1 cellular context compared by ENCODE assay signal in genomic region chr1:161305872-161306519, GRCh38.
A peak's percentile ranks its signal among the peaks of the same experiment; 100 is the strongest.
TF ChIP-seq lines count a peak whose summit lies in the region.

No MANE protein-coding gene starts in this region.

TF ChIP-seq in K562, 482 proteins besides CTCF, POLR2A, EP300 and RAD21 (continued from another document and continues in another):
- TF ChIP-seq ATF1 (CRISPR knock-in tag; IDR thresholded peaks at IDR 0.05): no peak
- peak; percentile 59; the same call in 1 of the 2 replicates for TF ChIP-seq ATF1 (tag; IDR thresholded peaks at IDR 0.05)
- TF ChIP-seq FOXK1 (CRISPR knock-in tag; IDR thresholded peaks at IDR 0.05; ENCODE audit: borderline replicate concordance): no peak
- TF ChIP-seq, protein P1, sequence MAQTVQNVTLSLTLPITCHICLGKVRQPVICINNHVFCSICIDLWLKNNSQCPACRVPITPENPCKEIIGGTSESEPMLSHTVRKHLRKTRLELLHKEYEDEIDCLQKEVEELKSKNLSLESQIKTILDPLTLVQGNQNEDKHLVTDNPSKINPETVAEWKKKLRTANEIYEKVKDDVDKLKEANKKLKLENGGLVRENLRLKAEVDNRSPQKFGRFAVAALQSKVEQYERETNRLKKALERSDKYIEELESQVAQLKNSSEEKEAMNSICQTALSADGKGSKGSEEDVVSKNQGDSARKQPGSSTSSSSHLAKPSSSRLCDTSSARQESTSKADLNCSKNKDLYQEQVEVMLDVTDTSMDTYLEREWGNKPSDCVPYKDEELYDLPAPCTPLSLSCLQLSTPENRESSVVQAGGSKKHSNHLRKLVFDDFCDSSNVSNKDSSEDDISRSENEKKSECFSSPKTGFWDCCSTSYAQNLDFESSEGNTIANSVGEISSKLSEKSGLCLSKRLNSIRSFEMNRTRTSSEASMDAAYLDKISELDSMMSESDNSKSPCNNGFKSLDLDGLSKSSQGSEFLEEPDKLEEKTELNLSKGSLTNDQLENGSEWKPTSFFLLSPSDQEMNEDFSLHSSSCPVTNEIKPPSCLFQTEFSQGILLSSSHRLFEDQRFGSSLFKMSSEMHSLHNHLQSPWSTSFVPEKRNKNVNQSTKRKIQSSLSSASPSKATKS (CRISPR knock-in tag; IDR thresholded peaks at IDR 0.05): no peak
- TF ChIP-seq SAFB2 (IDR thresholded peaks at IDR 0.05; ENCODE audit: borderline replicate concordance, low read depth, low read length, severe bottlenecking): no peak
- no peak for TF ChIP-seq SRSF7 (optimal IDR thresholded peaks at IDR 0.05; ENCODE audit: low read depth, low read length)
- no peak for TF ChIP-seq HMBOX1 (IDR thresholded peaks at IDR 0.05)
- no peak for TF ChIP-seq E2F3 (CRISPR knock-in tag; IDR thresholded peaks at IDR 0.05)
- TF ChIP-seq ZNF785 (CRISPR knock-in tag; IDR thresholded peaks at IDR 0.05): no peak
- TF ChIP-seq CBX2 (IDR thresholded peaks at IDR 0.05; ENCODE audit: insufficient read depth, low read length, poor library complexity, severe bottlenecking): no peak
- no peak for TF ChIP-seq CBX1 (IDR thresholded peaks at IDR 0.05; ENCODE audit: low read depth)
- TF ChIP-seq JUN (IDR thresholded peaks at IDR 0.05; ENCODE audit: borderline replicate concordance, low read depth, low read length): no peak
- peak; percentile 55; the same call in 1 of the 2 replicates for TF ChIP-seq JUN (CRISPR knock-in tag; IDR thresholded peaks at IDR 0.05; ENCODE audit: borderline replicate concordance)
- no peak for TF ChIP-seq HNRNPK (IDR thresholded peaks at IDR 0.05; ENCODE audit: low read depth, low read length, poor library complexity, severe bottlenecking)
- no peak for TF ChIP-seq ZNF695 (CRISPR knock-in tag; IDR thresholded peaks at IDR 0.05)
- no peak for TF ChIP-seq ZNF586 (CRISPR knock-in tag; conservative IDR thresholded peaks at IDR 0.05)
- TF ChIP-seq, protein P2, sequence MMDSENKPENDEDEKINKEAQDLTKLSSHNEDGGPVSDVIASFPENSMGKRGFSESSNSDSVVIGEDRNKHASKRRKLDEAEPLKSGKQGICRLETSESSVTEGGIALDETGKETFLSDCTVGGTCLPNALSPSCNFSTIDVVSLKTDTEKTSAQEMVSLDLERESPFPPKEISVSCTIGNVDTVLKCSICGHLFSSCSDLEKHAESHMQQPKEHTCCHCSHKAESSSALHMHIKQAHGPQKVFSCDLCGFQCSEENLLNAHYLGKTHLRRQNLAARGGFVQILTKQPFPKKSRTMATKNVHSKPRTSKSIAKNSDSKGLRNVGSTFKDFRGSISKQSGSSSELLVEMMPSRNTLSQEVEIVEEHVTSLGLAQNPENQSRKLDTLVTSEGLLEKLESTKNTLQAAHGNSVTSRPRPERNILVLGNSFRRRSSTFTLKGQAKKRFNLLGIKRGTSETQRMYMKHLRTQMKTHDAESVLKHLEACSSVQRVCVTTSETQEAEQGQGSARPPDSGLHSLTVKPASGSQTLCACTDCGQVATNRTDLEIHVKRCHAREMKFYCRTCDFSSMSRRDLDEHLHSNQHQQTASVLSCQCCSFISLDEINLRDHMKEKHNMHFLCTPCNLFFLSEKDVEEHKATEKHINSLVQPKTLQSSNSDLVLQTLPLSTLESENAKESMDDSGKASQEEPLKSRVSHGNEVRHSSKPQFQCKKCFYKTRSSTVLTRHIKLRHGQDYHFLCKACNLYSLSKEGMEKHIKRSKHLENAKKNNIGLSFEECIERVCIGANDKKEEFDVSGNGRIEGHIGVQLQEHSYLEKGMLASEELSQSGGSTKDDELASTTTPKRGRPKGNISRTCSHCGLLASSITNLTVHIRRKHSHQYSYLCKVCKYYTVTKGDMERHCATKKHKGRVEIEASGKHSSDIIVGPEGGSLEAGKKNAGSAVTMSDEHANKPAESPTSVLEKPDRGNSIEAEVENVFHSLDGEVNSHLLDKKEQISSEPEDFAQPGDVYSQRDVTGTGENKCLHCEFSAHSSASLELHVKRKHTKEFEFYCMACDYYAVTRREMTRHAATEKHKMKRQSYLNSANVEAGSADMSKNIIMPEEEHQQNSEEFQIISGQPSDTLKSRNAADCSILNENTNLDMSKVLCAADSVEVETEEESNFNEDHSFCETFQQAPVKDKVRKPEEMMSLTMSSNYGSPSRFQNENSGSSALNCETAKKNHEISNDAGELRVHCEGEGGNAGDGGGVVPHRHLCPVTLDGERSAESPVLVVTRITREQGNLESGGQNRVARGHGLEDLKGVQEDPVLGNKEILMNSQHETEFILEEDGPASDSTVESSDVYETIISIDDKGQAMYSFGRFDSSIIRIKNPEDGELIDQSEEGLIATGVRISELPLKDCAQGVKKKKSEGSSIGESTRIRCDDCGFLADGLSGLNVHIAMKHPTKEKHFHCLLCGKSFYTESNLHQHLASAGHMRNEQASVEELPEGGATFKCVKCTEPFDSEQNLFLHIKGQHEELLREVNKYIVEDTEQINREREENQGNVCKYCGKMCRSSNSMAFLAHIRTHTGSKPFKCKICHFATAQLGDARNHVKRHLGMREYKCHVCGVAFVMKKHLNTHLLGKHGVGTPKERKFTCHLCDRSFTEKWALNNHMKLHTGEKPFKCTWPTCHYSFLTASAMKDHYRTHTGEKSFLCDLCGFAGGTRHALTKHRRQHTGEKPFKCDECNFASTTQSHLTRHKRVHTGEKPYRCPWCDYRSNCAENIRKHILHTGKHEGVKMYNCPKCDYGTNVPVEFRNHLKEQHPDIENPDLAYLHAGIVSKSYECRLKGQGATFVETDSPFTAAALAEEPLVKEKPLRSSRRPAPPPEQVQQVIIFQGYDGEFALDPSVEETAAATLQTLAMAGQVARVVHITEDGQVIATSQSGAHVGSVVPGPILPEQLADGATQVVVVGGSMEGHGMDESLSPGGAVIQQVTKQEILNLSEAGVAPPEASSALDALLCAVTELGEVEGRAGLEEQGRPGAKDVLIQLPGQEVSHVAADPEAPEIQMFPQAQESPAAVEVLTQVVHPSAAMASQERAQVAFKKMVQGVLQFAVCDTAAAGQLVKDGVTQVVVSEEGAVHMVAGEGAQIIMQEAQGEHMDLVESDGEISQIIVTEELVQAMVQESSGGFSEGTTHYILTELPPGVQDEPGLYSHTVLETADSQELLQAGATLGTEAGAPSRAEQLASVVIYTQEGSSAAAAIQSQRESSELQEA (IDR thresholded peaks at IDR 0.05; ENCODE audit: low read depth): no peak
- no peak for TF ChIP-seq CGGBP1 (CRISPR knock-in tag; IDR thresholded peaks at IDR 0.05)
- TF ChIP-seq ZNF217 (CRISPR knock-in tag; IDR thresholded peaks at IDR 0.05): no peak
- TF ChIP-seq SMAD3 (CRISPR knock-in tag; conservative IDR thresholded peaks at IDR 0.05): no peak
- TF ChIP-seq, protein P3, sequence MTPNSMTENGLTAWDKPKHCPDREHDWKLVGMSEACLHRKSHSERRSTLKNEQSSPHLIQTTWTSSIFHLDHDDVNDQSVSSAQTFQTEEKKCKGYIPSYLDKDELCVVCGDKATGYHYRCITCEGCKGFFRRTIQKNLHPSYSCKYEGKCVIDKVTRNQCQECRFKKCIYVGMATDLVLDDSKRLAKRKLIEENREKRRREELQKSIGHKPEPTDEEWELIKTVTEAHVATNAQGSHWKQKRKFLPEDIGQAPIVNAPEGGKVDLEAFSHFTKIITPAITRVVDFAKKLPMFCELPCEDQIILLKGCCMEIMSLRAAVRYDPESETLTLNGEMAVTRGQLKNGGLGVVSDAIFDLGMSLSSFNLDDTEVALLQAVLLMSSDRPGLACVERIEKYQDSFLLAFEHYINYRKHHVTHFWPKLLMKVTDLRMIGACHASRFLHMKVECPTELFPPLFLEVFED (CRISPR knock-in tag; conservative IDR thresholded peaks at IDR 0.05): no peak
- TF ChIP-seq BHLHE40 (IDR thresholded peaks at IDR 0.05; ENCODE audit: low read length): no peak
- peak; percentile 6; the same call in 1 of the 2 replicates for TF ChIP-seq ZNF384 (IDR thresholded peaks at IDR 0.05; ENCODE audit: low read depth, low read length)
- TF ChIP-seq CHD1 (IDR thresholded peaks at IDR 0.05; ENCODE audit: low read length): no peak
- TF ChIP-seq, protein P4, sequence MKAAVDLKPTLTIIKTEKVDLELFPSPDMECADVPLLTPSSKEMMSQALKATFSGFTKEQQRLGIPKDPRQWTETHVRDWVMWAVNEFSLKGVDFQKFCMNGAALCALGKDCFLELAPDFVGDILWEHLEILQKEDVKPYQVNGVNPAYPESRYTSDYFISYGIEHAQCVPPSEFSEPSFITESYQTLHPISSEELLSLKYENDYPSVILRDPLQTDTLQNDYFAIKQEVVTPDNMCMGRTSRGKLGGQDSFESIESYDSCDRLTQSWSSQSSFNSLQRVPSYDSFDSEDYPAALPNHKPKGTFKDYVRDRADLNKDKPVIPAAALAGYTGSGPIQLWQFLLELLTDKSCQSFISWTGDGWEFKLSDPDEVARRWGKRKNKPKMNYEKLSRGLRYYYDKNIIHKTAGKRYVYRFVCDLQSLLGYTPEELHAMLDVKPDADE (conservative IDR thresholded peaks at IDR 0.05; ENCODE audit: control insufficient read depth, low read depth, low read length): no peak
- no peak for TF ChIP-seq YBX1 (IDR thresholded peaks at IDR 0.05)
- no peak for TF ChIP-seq EZH2 (IDR thresholded peaks at IDR 0.05; ENCODE audit: borderline replicate concordance, low read depth, low read length)
- no peak for TF ChIP-seq HOXB6 (CRISPR knock-in tag; IDR thresholded peaks at IDR 0.05; ENCODE audit: borderline replicate concordance)
- no peak for TF ChIP-seq TBL1XR1 (IDR thresholded peaks at IDR 0.05; ENCODE audit: low read length in 2 of 2)
- no peak; the same call in 1 of the 2 replicates for TF ChIP-seq ETV1 (tag; conservative IDR thresholded peaks at IDR 0.05; ENCODE audit: low read depth)
- TF ChIP-seq NR2C1 (IDR thresholded peaks at IDR 0.05): no peak
- no peak for TF ChIP-seq NR2C1 (tag; IDR thresholded peaks at IDR 0.05)
- TF ChIP-seq, protein P5, sequence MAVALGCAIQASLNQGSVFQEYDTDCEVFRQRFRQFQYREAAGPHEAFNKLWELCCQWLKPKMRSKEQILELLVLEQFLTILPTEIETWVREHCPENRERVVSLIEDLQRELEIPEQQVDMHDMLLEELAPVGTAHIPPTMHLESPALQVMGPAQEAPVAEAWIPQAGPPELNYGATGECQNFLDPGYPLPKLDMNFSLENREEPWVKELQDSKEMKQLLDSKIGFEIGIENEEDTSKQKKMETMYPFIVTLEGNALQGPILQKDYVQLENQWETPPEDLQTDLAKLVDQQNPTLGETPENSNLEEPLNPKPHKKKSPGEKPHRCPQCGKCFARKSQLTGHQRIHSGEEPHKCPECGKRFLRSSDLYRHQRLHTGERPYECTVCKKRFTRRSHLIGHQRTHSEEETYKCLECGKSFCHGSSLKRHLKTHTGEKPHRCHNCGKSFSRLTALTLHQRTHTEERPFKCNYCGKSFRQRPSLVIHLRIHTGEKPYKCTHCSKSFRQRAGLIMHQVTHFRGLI (CRISPR knock-in tag; IDR thresholded peaks at IDR 0.05): no peak
- TF ChIP-seq FOXM1 (IDR thresholded peaks at IDR 0.05; ENCODE audit: low read depth): no peak
- no peak for TF ChIP-seq FOXM1 (CRISPR knock-in tag; IDR thresholded peaks at IDR 0.05; ENCODE audit: low read depth)
